8 cellular contexts compared by ENCODE assay signal in the genomic region with DNA sequence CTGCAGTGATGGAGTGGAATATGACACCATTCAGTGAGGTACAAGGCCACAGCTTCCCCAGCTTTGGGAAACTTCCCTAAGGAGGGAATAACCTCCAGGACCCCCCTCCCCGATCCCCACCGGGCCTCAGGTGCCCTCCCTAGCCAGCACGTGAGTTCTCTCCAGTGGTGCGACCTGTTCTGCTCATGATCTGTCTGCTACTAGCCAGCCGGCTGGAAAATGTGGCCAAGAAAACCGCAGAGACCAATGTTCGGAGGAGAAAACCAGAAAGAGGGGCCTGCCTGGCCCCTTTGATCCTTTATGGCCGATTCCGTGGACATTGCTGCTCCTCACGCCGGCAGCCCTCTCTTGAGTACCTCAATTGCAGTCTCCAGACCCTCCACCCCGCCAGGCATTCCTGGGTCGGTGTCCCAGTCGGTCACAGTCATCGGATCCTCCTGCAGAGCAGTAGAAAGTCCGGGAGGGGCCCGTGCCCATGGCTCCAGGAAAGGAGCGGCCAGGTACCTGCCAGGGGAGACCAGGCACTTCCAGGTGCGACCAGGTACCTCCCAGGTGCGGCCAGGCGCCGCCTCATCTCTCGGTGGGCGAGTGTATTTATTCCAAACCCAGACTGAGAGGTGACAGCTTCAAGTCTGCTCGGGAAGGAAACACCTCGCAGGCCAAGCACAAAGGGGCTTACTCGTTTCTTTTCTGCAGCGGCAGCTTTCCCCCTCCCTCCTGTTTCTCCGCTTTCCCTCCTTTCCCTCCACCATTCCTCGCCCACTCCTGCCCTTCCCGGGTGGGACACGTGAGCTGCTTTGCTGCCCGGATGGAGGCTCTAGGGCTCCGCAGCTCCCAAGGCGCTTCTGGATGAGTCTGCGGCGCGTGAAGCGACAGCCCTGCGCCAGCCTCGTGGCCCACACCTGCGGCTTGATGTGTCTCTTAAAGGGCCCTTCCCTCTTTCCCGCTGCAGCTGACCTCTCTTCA. TPM values are rescaled to one million over a fixed set of nuclear protein-coding genes. Genes with fewer than 3 reads are reported as not detected.
DNase-seq lines count a peak whose midpoint lies in the region; ATAC-seq and TF ChIP-seq lines count a peak whose summit lies in the region.

No MANE protein-coding gene starts in this region.

- DNase-seq in RWPE2 (ENCODE audit: low spot score) (no peak), head of caudate nucleus (peak; percentile 32 to 86 (median 72)), occipital lobe (lab: John Stamatoyannopoulos, UW) (peak; percentile 54), OCI-M2 (lab: John Stamatoyannopoulos, UW; ENCODE audit: unreplicated experiment) (no peak), GM19238 (ENCODE audit: insufficient read length, low spot score) (no peak), ACHN (no peak)

- in situ Hi-C loops in ACHN (cut with HindIII; ENCODE audit: low pct_ligation_motif_present, low pct_unique_long_range_greater_than_20kb, low sequenced_read_pairs) = no loop called here

- H3K27me3 ChIP-seq in DOHH2 (ENCODE audit: control insufficient read depth, low read length) (peaks cover 38% of the 10 kb centered on the region), RWPE2 (ENCODE audit: insufficient read depth, poor library complexity, severe bottlenecking) (peaks cover 17% of the 10 kb centered on the region)

- TF ChIP-seq CTCF in DOHH2 (IDR thresholded peaks at IDR 0.05; ENCODE audit: low read depth, low read length, poor library complexity, severe bottlenecking) = no peak
- no peak for TF ChIP-seq CTCF in RWPE2 (IDR thresholded peaks at IDR 0.05; ENCODE audit: poor library complexity, severe bottlenecking)

- no peaks in the 10 kb centered on the region for H3K9me2 ChIP-seq in DOHH2 (replicated peaks; ENCODE audit: control insufficient read depth, low read length)

- H3K4me1 ChIP-seq in DOHH2 (ENCODE audit: control insufficient read depth, low read length) = peaks cover 12% of the 10 kb centered on the region
- no peaks in the 10 kb centered on the region for H3K4me1 ChIP-seq in RWPE2 (ENCODE audit: insufficient read depth, poor library complexity, severe bottlenecking)

- H3F3A ChIP-seq in DOHH2 (ENCODE audit: control insufficient read depth, insufficient read depth) = no peaks in the 10 kb centered on the region

- H3K36me3 ChIP-seq in DOHH2 (ENCODE audit: control insufficient read depth, low read length) = no peaks in the 10 kb centered on the region
- H3K36me3 ChIP-seq in RWPE2 (ENCODE audit: low read depth) = no peaks in the 10 kb centered on the region

- intact Hi-C loops in head of caudate nucleus (cut with DNase I) = no loop called here

- no peaks in the 10 kb centered on the region for H3K79me2 ChIP-seq in DOHH2 (ENCODE audit: control insufficient read depth, low read length)

- no peaks in the 10 kb centered on the region for H4K20me1 ChIP-seq in DOHH2 (ENCODE audit: control insufficient read depth, insufficient read depth, low read depth, low read length)

- ATAC-seq in RWPE2 (ENCODE audit: low read depth) (peak; percentile 44; the same call in 2 of the 3 replicates), HG03439 (IDR thresholded peaks at IDR 0.05; ENCODE audit: unreplicated experiment) (no peak)

- peak overlapping the region; percentile 33 for H3K4me2 ChIP-seq in DOHH2 (ENCODE audit: low read length)

- H3K27ac ChIP-seq in DOHH2 (ENCODE audit: low read depth, low read length) = no peak overlapping the region
- H3K27ac ChIP-seq in RWPE2 (ENCODE audit: poor library complexity, severe bottlenecking) = no peak overlapping the region

- H3K9me3 ChIP-seq in DOHH2 (ENCODE audit: control insufficient read depth, insufficient read depth, low read length) (0 out of 2 replicates have a peak, but pooled peaks cover 2% of the 10 kb centered on the region), RWPE2 (ENCODE audit: severe bottlenecking) (no peaks in the 10 kb centered on the region)

- peak overlapping the region; percentile 5 for H3K4me3 ChIP-seq in DOHH2 (ENCODE audit: low read length)
- no peak overlapping the region for H3K4me3 ChIP-seq in RWPE2 (ENCODE audit: severe bottlenecking)

RNA-seq across cellular contexts. Expression of gene AGK, which starts 39.6 kb away (rescaled TPM):
- total RNA-seq in occipital lobe = 45.2 TPM

Comparison
In these comparisons a context has a peak if more than half of its experiments do, and no peak if none do; other contexts are left out.
1. DNase-seq: peak in head of caudate nucleus (42 of 42) and occipital lobe (single experiment); none in RWPE2 (single experiment), OCI-M2 (single experiment), GM19238 (single experiment) and ACHN (single experiment).